Comparison of ENCODE assay signal across 8 cellular contexts in genomic region chr20:36491901-36492617, GRCh38. TPM values are rescaled to one million over a fixed set of nuclear protein-coding genes. Genes with fewer than 3 reads are reported as not detected.
A peak's percentile ranks its signal among the peaks of the same experiment; 100 is the strongest.
DNase-seq lines count a peak whose midpoint lies in the region; ATAC-seq and TF ChIP-seq lines count a peak whose summit lies in the region.

No MANE protein-coding gene starts in this region.

- no peak overlapping the region for H2AFZ ChIP-seq in OCI-LY3 (ENCODE audit: low read depth, low read length)

- no peaks in the 10 kb centered on the region for H3K79me2 ChIP-seq in OCI-LY3 (ENCODE audit: low read length)

- peaks cover 28% of the 10 kb centered on the region for H3K4me1 Mint-ChIP-seq in activated naive CD4-positive, alpha-beta T cell treated with anti-CD3 and anti-CD28 coated beads for 36 hours (ENCODE audit: low read depth)
- peaks cover 18% of the 10 kb centered on the region for H3K4me1 Mint-ChIP-seq in glutamatergic neuron (ENCODE audit: low read depth, unreplicated experiment)

- ATAC-seq in GM19397 (IDR thresholded peaks at IDR 0.05; ENCODE audit: unreplicated experiment) = no peak

- no peak overlapping the region for H3K4me3 ChIP-seq in OCI-LY3 (ENCODE audit: low read length)

- no peaks in the 10 kb centered on the region for H3K27me3 ChIP-seq in OCI-LY3 (ENCODE audit: low read depth, low read length)

- TF ChIP-seq CTCF in GM10248 (IDR thresholded peaks at IDR 0.05; ENCODE audit: control extremely low read depth, extremely low read depth, low read depth, missing control alignments) (no peak), OCI-LY3 (IDR thresholded peaks at IDR 0.05; ENCODE audit: low read depth, low read length) (no peak), glutamatergic neuron (IDR thresholded peaks at IDR 0.05; ENCODE audit: partially characterized antibody, unreplicated experiment) (no peak)

- DNase-seq in GM10248 (ENCODE audit: extremely low spot score) (peak; percentile 67), kidney tubule cell (ENCODE audit: low spot score) (peak; percentile 24), NCI-H1092 treated with DMSO at 0.1 percent for 48 hours (lab: John Stamatoyannopoulos, UW) (no peak), glutamatergic neuron (no peak)
- peak; percentile 84 for DNase-seq in activated naive CD4-positive, alpha-beta T cell treated with anti-CD3 and anti-CD28 coated beads for 36 hours
- DNase-seq in stimulated activated CD8-positive, alpha-beta memory T cell treated with anti-CD3 and anti-CD28 coated beads, Interleukin-4, amount 100 ng/mL, for 4 hours (ENCODE audit: low read depth in 2 of 2, low spot score in 1 of 2) = peak; percentile 19 to 21

- intact Hi-C loops in activated naive CD4-positive, alpha-beta T cell treated with anti-CD3 and anti-CD28 coated beads for 36 hours (cut with micrococcal nuclease) = loop anchor here (1.0 to 5.0 kb wide), 3 partner anchors 25 to 289 kb away; no protein-coding TSS in a partner anchor

- no peak overlapping the region for H3K27ac ChIP-seq in OCI-LY3 (ENCODE audit: low read length)

- H3K27ac Mint-ChIP-seq in activated naive CD4-positive, alpha-beta T cell treated with anti-CD3 and anti-CD28 coated beads for 36 hours = peak overlapping the region; percentile 70
- no peak overlapping the region for H3K27ac Mint-ChIP-seq in glutamatergic neuron (ENCODE audit: unreplicated experiment)

- CTCF ChIA-PET in GM10248 (lab: Yijun Ruan, JAX) = interaction anchor here (0.9 to 2.1 kb wide), 7 partner anchors 9 to 427 kb away, joined by 3 to 13 read pairs (median 3); a partner anchor contains a TSS
- CTCF ChIA-PET in activated naive CD4-positive, alpha-beta T cell treated with anti-CD3 and anti-CD28 coated beads for 36 hours (lab: Charles Lee) = interaction anchor here (0.6 to 1.5 kb wide), 5 partner anchors 26 to 900 kb away, joined by 3 to 4 read pairs (median 3); no protein-coding TSS in a partner anchor

- no peak overlapping the region for H3K9ac ChIP-seq in OCI-LY3 (ENCODE audit: low read length)

- H3K4me2 ChIP-seq in OCI-LY3 (ENCODE audit: low read length) = peak overlapping the region; percentile 12; the same call in 1 of the 2 replicates

- H3K9me3 Mint-ChIP-seq in activated naive CD4-positive, alpha-beta T cell treated with anti-CD3 and anti-CD28 coated beads for 36 hours = no peaks in the 10 kb centered on the region
- peaks cover 6% of the 10 kb centered on the region for H3K9me3 Mint-ChIP-seq in glutamatergic neuron (ENCODE audit: unreplicated experiment)

- H3K27me3 Mint-ChIP-seq in activated naive CD4-positive, alpha-beta T cell treated with anti-CD3 and anti-CD28 coated beads for 36 hours (ENCODE audit: low read depth) = no peaks in the 10 kb centered on the region
- H3K27me3 Mint-ChIP-seq in glutamatergic neuron (ENCODE audit: unreplicated experiment) = peaks cover 13% of the 10 kb centered on the region

- no peaks in the 10 kb centered on the region for H3K9me3 ChIP-seq in OCI-LY3 (ENCODE audit: insufficient read depth, low read length)

- no peak overlapping the region for H3K4me3 Mint-ChIP-seq in activated naive CD4-positive, alpha-beta T cell treated with anti-CD3 and anti-CD28 coated beads for 36 hours
- no peak overlapping the region for H3K4me3 Mint-ChIP-seq in glutamatergic neuron (ENCODE audit: unreplicated experiment)

- peaks cover 10% of the 10 kb centered on the region for H3K4me1 ChIP-seq in OCI-LY3 (ENCODE audit: low read length)

- H3K36me3 Mint-ChIP-seq in activated naive CD4-positive, alpha-beta T cell treated with anti-CD3 and anti-CD28 coated beads for 36 hours (ENCODE audit: low read depth) = no peaks in the 10 kb centered on the region
- no peaks in the 10 kb centered on the region for H3K36me3 Mint-ChIP-seq in glutamatergic neuron (ENCODE audit: unreplicated experiment)

- H4K20me1 ChIP-seq in OCI-LY3 (ENCODE audit: insufficient read depth, low read length) = peaks cover 8% of the 10 kb centered on the region; the same call in 1 of the 2 replicates

- POLR2A ChIA-PET in GM10248 (lab: Yijun Ruan, JAX) = no interaction called here

- peaks cover 2% of the 10 kb centered on the region for H3K36me3 ChIP-seq in OCI-LY3 (replicated peaks; ENCODE audit: low read depth, low read length)

RNA-seq across cellular contexts. Expression of gene MYL9, which starts 49.3 kb away (rescaled TPM):
- total RNA-seq in activated naive CD4-positive, alpha-beta T cell treated with anti-CD3 and anti-CD28 coated beads for 36 hours = not detected
- total RNA-seq in glutamatergic neuron (ENCODE audit: unreplicated experiment) = 2.0 TPM

Comparison
In these comparisons a context has a peak if more than half of its experiments do, and no peak if none do; other contexts are left out.
1. DNase-seq: peak in GM10248 (single experiment), activated naive CD4-positive, alpha-beta T cell treated with anti-CD3 and anti-CD28 coated beads for 36 hours (single experiment), kidney tubule cell (single experiment) and stimulated activated CD8-positive, alpha-beta memory T cell treated with anti-CD3 and anti-CD28 coated beads, Interleukin-4, amount 100 ng/mL, for 4 hours (2 of 2); none in NCI-H1092 treated with DMSO at 0.1 percent for 48 hours (single experiment) and glutamatergic neuron (single experiment).